ENCODE assay signal across 28 cellular contexts in the genomic region with DNA sequence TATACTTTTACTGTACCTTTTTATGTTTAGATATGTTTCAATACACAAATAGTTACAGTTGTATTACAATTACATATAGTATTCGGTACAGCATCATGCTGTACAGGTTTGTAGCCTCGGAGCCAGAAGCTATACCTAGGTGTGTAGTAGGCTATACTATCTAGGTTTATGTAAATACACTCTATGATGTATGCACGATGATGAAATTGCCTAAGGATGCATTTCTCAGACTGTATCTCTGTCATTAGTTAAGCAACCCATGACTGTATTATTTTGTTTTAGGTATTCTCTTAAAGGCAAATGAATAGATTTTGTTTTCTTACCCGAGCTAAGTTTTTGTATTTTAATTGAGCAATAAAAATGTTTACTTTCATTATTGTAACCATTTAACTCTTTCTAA. TPM values are rescaled to one million over a fixed set of nuclear protein-coding genes. Genes with fewer than 3 reads are reported as not detected.
"Had no signal": no experiment of that assay in that cellular context is flagged by ENCODE, and none has a peak within 500 bp of the region (broad histone marks: within the 10 kb centered on the region; RNA-seq: fewer than 3 reads in every experiment).

No MANE protein-coding gene starts in this region.

- H3K4me3 Mint-ChIP-seq: immature natural killer cell; memory B cell; naive thymus-derived CD4-positive, alpha-beta T cell; natural killer cell treated with Interleukin-12 subunit alpha and Interleukin-12 subunit beta and Interleukin-15 and Interleukin-18, amount 100 ng/mL, for 72 hours; stimulated activated naive B cell treated with anti-CD40 and anti-IgM and Interleukin-4, amounts not matched to agents 10 μg/mL and 1 μg/mL and 100 μg/mL, for 72 hours; type B pancreatic cell had no signal

- H3K4me3 ChIP-seq: left ventricle myocardium inferior, lung, mucosa of descending colon, ovary, right atrium auricular region, right lobe of liver, skin epidermis, stomach, testis, tibial artery, uterus had no signal

- H3K4me1 ChIP-seq: left ventricle myocardium inferior, right atrium auricular region, right lobe of liver, stomach, testis, tibial artery, uterus had no signal

- DNase-seq: hypothalamus; immature natural killer cell; kidney; left ventricle myocardium inferior; midbrain; mucosa of descending colon; naive thymus-derived CD4-positive, alpha-beta T cell; ovary; right lobe of liver; stimulated activated CD4-positive, alpha-beta T cell treated with anti-CD3 and anti-CD28 coated beads, Interleukin-12 subunit alpha, Interleukin-12 subunit beta, amount 100 ng/mL, for 4 hours; stimulated activated CD4-positive, alpha-beta T cell treated with anti-CD3 and anti-CD28 coated beads, Interleukin-15, amount 100 ng/mL, for 24 hours; stimulated activated CD4-positive, alpha-beta T cell treated with anti-CD3 and anti-CD28 coated beads, Interleukin-2, amount 100 ng/mL, for 24 hours; stimulated activated CD4-positive, alpha-beta T cell treated with anti-CD3 and anti-CD28 coated beads, Interleukin-4, amount 100 ng/mL, for 1 hour; stimulated activated naive B cell treated with anti-CD40 and anti-IgM and Interleukin-4, amounts not matched to agents 10 μg/mL and 1 μg/mL and 100 μg/mL, for 72 hours; stimulated activated naive CD8-positive, alpha-beta T cell treated with anti-CD3 and anti-CD28 coated beads, Interleukin-15, Interleukin-2, amounts not matched to agents 100 U/mL and 50 U/mL, for 24 hours; stomach; testis; tibial artery; uterus had no signal

- H3K36me3 Mint-ChIP-seq: immature natural killer cell; memory B cell; naive thymus-derived CD4-positive, alpha-beta T cell; natural killer cell treated with Interleukin-12 subunit alpha and Interleukin-12 subunit beta and Interleukin-15 and Interleukin-18, amount 100 ng/mL, for 72 hours; stimulated activated naive B cell treated with anti-CD40 and anti-IgM and Interleukin-4, amounts not matched to agents 10 μg/mL and 1 μg/mL and 100 μg/mL, for 72 hours; type B pancreatic cell had no signal

- H3K27me3 Mint-ChIP-seq: memory B cell; naive thymus-derived CD4-positive, alpha-beta T cell; natural killer cell treated with Interleukin-12 subunit alpha and Interleukin-12 subunit beta and Interleukin-15 and Interleukin-18, amount 100 ng/mL, for 72 hours; progenitor cell of endocrine pancreas; stimulated activated naive B cell treated with anti-CD40 and anti-IgM and Interleukin-4, amounts not matched to agents 10 μg/mL and 1 μg/mL and 100 μg/mL, for 72 hours; type B pancreatic cell had no signal

- H3K36me3 ChIP-seq: left ventricle myocardium inferior, ovary, right atrium auricular region, right lobe of liver, stomach, tibial artery, uterus had no signal

- H3K27me3 ChIP-seq: ovary, right atrium auricular region, right lobe of liver, stomach, testis, tibial artery, uterus had no signal

- H3K9me3 ChIP-seq: left ventricle myocardium inferior, mucosa of descending colon, ovary, right atrium auricular region, right lobe of liver, stomach, testis, tibial artery, uterus had no signal

- H3K27ac Mint-ChIP-seq: immature natural killer cell; memory B cell; naive thymus-derived CD4-positive, alpha-beta T cell; natural killer cell treated with Interleukin-12 subunit alpha and Interleukin-12 subunit beta and Interleukin-15 and Interleukin-18, amount 100 ng/mL, for 72 hours; progenitor cell of endocrine pancreas; stimulated activated naive B cell treated with anti-CD40 and anti-IgM and Interleukin-4, amounts not matched to agents 10 μg/mL and 1 μg/mL and 100 μg/mL, for 72 hours; type B pancreatic cell had no signal

- FAIRE-seq: islet of Langerhans had no signal

- H3K27ac ChIP-seq: left ventricle myocardium inferior, ovary, right atrium auricular region, right lobe of liver, skin epidermis, stomach, testis, tibial artery, uterus had no signal

- H3K9me3 Mint-ChIP-seq: memory B cell; naive thymus-derived CD4-positive, alpha-beta T cell; stimulated activated naive B cell treated with anti-CD40 and anti-IgM and Interleukin-4, amounts not matched to agents 10 μg/mL and 1 μg/mL and 100 μg/mL, for 72 hours; type B pancreatic cell had no signal

- ATAC-seq: mucosa of descending colon; naive thymus-derived CD4-positive, alpha-beta T cell; natural killer cell treated with Interleukin-12 subunit alpha and Interleukin-12 subunit beta and Interleukin-15 and Interleukin-18, amount 100 ng/mL, for 72 hours; right lobe of liver; stimulated activated naive B cell treated with anti-CD40 and anti-IgM and Interleukin-4, amounts not matched to agents 10 μg/mL and 1 μg/mL and 100 μg/mL, for 72 hours; stimulated activated naive CD8-positive, alpha-beta T cell treated with anti-CD3 and anti-CD28 coated beads, Interleukin-15, Interleukin-2, amounts not matched to agents 100 U/mL and 50 U/mL, for 24 hours had no signal

- H3K4me1 Mint-ChIP-seq: immature natural killer cell; memory B cell; naive thymus-derived CD4-positive, alpha-beta T cell; stimulated activated naive B cell treated with anti-CD40 and anti-IgM and Interleukin-4, amounts not matched to agents 10 μg/mL and 1 μg/mL and 100 μg/mL, for 72 hours had no signal

RNA-seq across cellular contexts. Expression of gene SPATA17, which starts 56.4 kb away (rescaled TPM):
- total RNA-seq: mesenteric fat pad; naive thymus-derived CD4-positive, alpha-beta T cell; natural killer cell treated with Interleukin-12 subunit alpha and Interleukin-12 subunit beta and Interleukin-15 and Interleukin-18, amount 100 ng/mL, for 72 hours had no signal
- polyA plus RNA-seq: immature natural killer cell; naive thymus-derived CD4-positive, alpha-beta T cell had no signal
